ENCODE assay signal across 9 cellular contexts in genomic region chrX:13092455-13092941, GRCh38. TPM values are rescaled to one million over a fixed set of nuclear protein-coding genes. Genes with fewer than 3 reads are reported as not detected.
DNase-seq lines count a peak whose midpoint lies in the region; ATAC-seq and TF ChIP-seq lines count a peak whose summit lies in the region.
"Had no signal": no experiment of that assay in that cellular context is flagged by ENCODE, and none has a peak within 500 bp of the region (broad histone marks: within the 10 kb centered on the region; RNA-seq: fewer than 3 reads in every experiment).

No MANE protein-coding gene starts in this region.

- intact Hi-C loops in colonic mucosa (cut with DNase I): loop anchor here (10.0 kb wide), 1 partner anchor 392 kb away; no protein-coding TSS in a partner anchor

- H3K36me3 Mint-ChIP-seq in chondrocyte (ENCODE audit: low read depth): peaks cover 1% of the 10 kb centered on the region

- H3K27me3 Mint-ChIP-seq in chondrocyte (ENCODE audit: low read depth): no peaks in the 10 kb centered on the region

- ATAC-seq in GM18858 (IDR thresholded peaks at IDR 0.05; ENCODE audit: unreplicated experiment) (peak; percentile 52), HG03039 (IDR thresholded peaks at IDR 0.05; ENCODE audit: unreplicated experiment) (peak; percentile 41)

- H3K4me1 ChIP-seq in colonic mucosa: no peaks in the 10 kb centered on the region

- peak; percentile 63 for DNase-seq in T-helper 9 cell
- peak; percentile 65 for DNase-seq in colonic mucosa
- DNase-seq in stimulated activated CD8-positive, alpha-beta memory T cell treated with anti-CD3 and anti-CD28 coated beads, Interleukin-12 subunit alpha, Interleukin-12 subunit beta, amount 100 ng/mL, for 24 hours (ENCODE audit: extremely low read depth): peak; percentile 32
- DNase-seq in epidermal melanocyte (ENCODE audit: insufficient read length, low spot score): no peak
- no peak for DNase-seq in HK-2 (ENCODE audit: unreplicated experiment)
- DNase-seq in chondrocyte (ENCODE audit: low spot score): no peak

- no peaks in the 10 kb centered on the region for H3K27me3 ChIP-seq in colonic mucosa

- peak overlapping the region in 1 of 2 donors; percentile 48 for H3K9ac ChIP-seq in colonic mucosa (ENCODE audit: low read depth in 2 of 2, low read length in 2 of 2)

- H3K27ac Mint-ChIP-seq in chondrocyte (ENCODE audit: unreplicated experiment): no peak overlapping the region

- H3K9me3 Mint-ChIP-seq in chondrocyte (ENCODE audit: low read depth): peaks cover 6% of the 10 kb centered on the region

- H3K36me3 ChIP-seq in colonic mucosa: no peaks in the 10 kb centered on the region

- no peak overlapping the region for H3K4me3 ChIP-seq in colonic mucosa

- TF ChIP-seq CTCF in colonic mucosa (IDR thresholded peaks at IDR 0.05) (peak; percentile 15), chondrocyte (IDR thresholded peaks at IDR 0.05) (no peak)

- H3K27ac ChIP-seq in colonic mucosa: peak overlapping the region; percentile 48

- H3K4me1 Mint-ChIP-seq in chondrocyte (ENCODE audit: low read depth): peaks cover 47% of the 10 kb centered on the region

- no peaks in the 10 kb centered on the region for H3K9me3 ChIP-seq in colonic mucosa

- H3K4me3 Mint-ChIP-seq in chondrocyte (ENCODE audit: unreplicated experiment): no peak overlapping the region

RNA-seq across cellular contexts. Expression of gene FAM9C, which starts 48.1 kb away (rescaled TPM):
- total RNA-seq in colonic mucosa (not detected), chondrocyte (not detected in 3 replicates)
- total RNA-seq: M059J had no signal

Comparison
In these comparisons a context has a peak if more than half of its experiments do, and no peak if none do; other contexts are left out.
1. DNase-seq: peak in T-helper 9 cell (single experiment), colonic mucosa (single experiment) and stimulated activated CD8-positive, alpha-beta memory T cell treated with anti-CD3 and anti-CD28 coated beads, Interleukin-12 subunit alpha, Interleukin-12 subunit beta, amount 100 ng/mL, for 24 hours (single experiment); none in epidermal melanocyte (single experiment), HK-2 (single experiment) and chondrocyte (single experiment).